ENCODE assay signal across 9 cellular contexts in the genomic region with DNA sequence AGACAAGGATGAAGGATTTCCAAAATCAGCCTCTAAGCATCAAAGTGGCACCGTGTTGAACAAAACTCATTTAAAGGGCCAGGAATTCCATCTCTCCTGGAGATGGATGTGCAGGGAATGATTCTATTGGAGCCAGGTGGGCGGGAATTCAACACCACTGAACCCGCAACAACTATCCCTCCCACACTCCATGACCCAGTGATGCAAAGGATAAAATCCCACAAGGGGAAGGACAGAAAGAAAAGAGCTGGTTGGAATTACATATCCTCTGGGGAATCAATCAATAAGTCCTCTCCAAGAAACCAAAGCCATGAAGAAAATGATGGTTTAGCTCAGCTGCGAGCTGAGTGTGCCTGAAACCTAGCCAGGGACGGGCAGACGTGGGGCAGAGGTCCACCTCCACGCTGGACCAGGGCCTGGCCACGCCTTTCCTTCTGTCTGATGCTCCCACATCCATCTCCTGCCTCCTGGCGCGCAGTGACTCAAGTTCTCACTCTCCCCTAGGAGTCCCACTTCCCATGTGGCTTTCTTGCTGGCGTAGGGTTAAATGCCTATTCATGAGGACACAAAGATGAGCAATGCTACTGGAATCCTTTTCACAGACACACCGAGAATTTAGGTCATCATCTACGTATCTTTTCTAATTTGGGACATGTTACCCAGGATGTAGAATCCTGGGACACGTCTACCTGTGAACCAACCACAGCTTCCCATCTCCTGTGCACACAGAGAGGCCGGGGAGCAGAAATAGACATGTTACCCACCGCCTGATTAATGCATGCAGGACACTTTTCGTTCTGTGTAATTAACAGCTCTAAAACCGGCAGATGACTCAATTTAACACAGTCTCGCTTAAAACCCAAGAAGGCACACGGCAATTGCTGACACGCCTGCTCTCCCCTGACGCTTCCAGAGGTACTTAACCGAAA. TPM values are rescaled to one million over a fixed set of nuclear protein-coding genes. Genes with fewer than 3 reads are reported as not detected.
DNase-seq lines count a peak whose midpoint lies in the region; ATAC-seq and TF ChIP-seq lines count a peak whose summit lies in the region.
"Had no signal": no experiment of that assay in that cellular context is flagged by ENCODE, and none has a peak within 500 bp of the region (broad histone marks: within the 10 kb centered on the region; RNA-seq: fewer than 3 reads in every experiment).

No MANE protein-coding gene starts in this region.

- H3K9me3 ChIP-seq in neural cell (ENCODE audit: low read length), result no peaks in the 10 kb centered on the region
- no peaks in the 10 kb centered on the region for H3K9me3 ChIP-seq in hepatocyte (ENCODE audit: low read depth)

- peak; percentile 23; the same call in 1 of the 2 replicates for TF ChIP-seq CTCF in BJ (IDR thresholded peaks at IDR 0.05; ENCODE audit: insufficient read depth, low read depth, low read length)
- TF ChIP-seq CTCF in choroid plexus epithelial cell (conservative IDR thresholded peaks at IDR 0.05; ENCODE audit: low read depth, low read length), result peak; percentile 7
- no peak for TF ChIP-seq CTCF in neural cell (IDR thresholded peaks at IDR 0.05; ENCODE audit: poor library complexity, severe bottlenecking)
- no peak for TF ChIP-seq CTCF in hepatocyte (IDR thresholded peaks at IDR 0.05; ENCODE audit: poor library complexity)

- H3K79me2 ChIP-seq in neural cell (replicated peaks; ENCODE audit: insufficient read depth, low read length), result no peaks in the 10 kb centered on the region
- H3K79me2 ChIP-seq in hepatocyte, result no peaks in the 10 kb centered on the region

- H4K20me1 ChIP-seq in neural cell (ENCODE audit: insufficient read depth) (no peaks in the 10 kb centered on the region), hepatocyte (ENCODE audit: insufficient read depth, poor library complexity, severe bottlenecking) (no peaks in the 10 kb centered on the region)

- H3K4me1 ChIP-seq in hepatocyte (ENCODE audit: insufficient read depth), result no peaks in the 10 kb centered on the region

- ATAC-seq in HG02642 (IDR thresholded peaks at IDR 0.05; ENCODE audit: poor library complexity, unreplicated experiment), result no peak

- POLR2A ChIA-PET in BJ (lab: Charles Lee), result no interaction called here

- CTCF ChIA-PET in BJ (lab: Yijun Ruan, JAX), result interaction anchor here (1.0 kb wide), 1 partner anchor 296 kb away, joined by 3 read pairs; no protein-coding TSS in a partner anchor

- H3K9me2 ChIP-seq in neural cell (ENCODE audit: insufficient read depth, low read length) (no peaks in the 10 kb centered on the region), hepatocyte (replicated peaks; ENCODE audit: insufficient read depth) (no peaks in the 10 kb centered on the region)

- no peaks in the 10 kb centered on the region for H3F3A ChIP-seq in neural cell (ENCODE audit: insufficient read depth, low read length, poor library complexity, severe bottlenecking)

- H3K27me3 ChIP-seq in BJ (ENCODE audit: control insufficient read depth, insufficient read depth, low read length) (no peaks in the 10 kb centered on the region), neural cell (ENCODE audit: insufficient read depth, low read depth, low read length) (no peaks in the 10 kb centered on the region), hepatocyte (no peaks in the 10 kb centered on the region)

- H2AFZ ChIP-seq in neural cell (ENCODE audit: low read depth, low read length), result no peak overlapping the region
- H2AFZ ChIP-seq in hepatocyte, result no peak overlapping the region

- H3K27ac ChIP-seq in neural cell (ENCODE audit: low read length), result peak overlapping the region; percentile 25
- no peak overlapping the region for H3K27ac ChIP-seq in hepatocyte

- no peaks in the 10 kb centered on the region; the same call in 1 of the 2 replicates for H3K36me3 ChIP-seq in BJ (ENCODE audit: control insufficient read depth, insufficient read depth, low read length)
- H3K36me3 ChIP-seq in neural cell (ENCODE audit: insufficient read depth, low read length), result peaks cover 4% of the 10 kb centered on the region
- H3K36me3 ChIP-seq in hepatocyte (replicated peaks; ENCODE audit: insufficient read depth, low read depth), result no peaks in the 10 kb centered on the region

- H3K4me3 ChIP-seq in BJ (ENCODE audit: low read depth, low read length), result no peak overlapping the region
- no peak overlapping the region for H3K4me3 ChIP-seq in choroid plexus epithelial cell (ENCODE audit: low read depth, low read length)
- H3K4me3 ChIP-seq in neural cell (ENCODE audit: low read length), result no peak overlapping the region
- H3K4me3 ChIP-seq in hepatocyte, result no peak overlapping the region

- TF ChIP-seq RAD21 in neural cell (conservative IDR thresholded peaks at IDR 0.05), result no peak

- no peak for TF ChIP-seq EP300 in neural cell (conservative IDR thresholded peaks at IDR 0.05; ENCODE audit: poor library complexity, severe bottlenecking)

- H3K9ac ChIP-seq in neural cell (ENCODE audit: low read length), result no peak overlapping the region

- H3K4me2 ChIP-seq in neural cell (ENCODE audit: low read length), result no peak overlapping the region
- H3K4me2 ChIP-seq in hepatocyte, result no peak overlapping the region

- 82% methylated on average over 23 of the region's 23 CpGs for WGBS in hepatocyte (ENCODE audit: low lambda C conversion rate, missing lambda C conversion rate)

- peak; percentile 87 for DNase-seq in BJ (ENCODE audit: low read depth)
- peak; percentile 80 for DNase-seq in NCI-H2227 (lab: John Stamatoyannopoulos, UW; ENCODE audit: unreplicated experiment)
- peak; percentile 88 for DNase-seq in choroid plexus epithelial cell (ENCODE audit: low read depth)
- no peak for DNase-seq in DMS79 (lab: John Stamatoyannopoulos, UW)
- DNase-seq in iPS-NIHi7 (ENCODE audit: extremely low spot score), result no peak
- no peak for DNase-seq in hepatocyte (ENCODE audit: low spot score)
- DNase-seq: DMS153 had no signal

TF ChIP-seq in neural cell, 6 proteins besides CTCF, POLR2A, EP300 and RAD21:
- no peak for TF ChIP-seq MXI1 (conservative IDR thresholded peaks at IDR 0.05; ENCODE audit: poor library complexity, severe bottlenecking)
- TF ChIP-seq, protein P1, sequence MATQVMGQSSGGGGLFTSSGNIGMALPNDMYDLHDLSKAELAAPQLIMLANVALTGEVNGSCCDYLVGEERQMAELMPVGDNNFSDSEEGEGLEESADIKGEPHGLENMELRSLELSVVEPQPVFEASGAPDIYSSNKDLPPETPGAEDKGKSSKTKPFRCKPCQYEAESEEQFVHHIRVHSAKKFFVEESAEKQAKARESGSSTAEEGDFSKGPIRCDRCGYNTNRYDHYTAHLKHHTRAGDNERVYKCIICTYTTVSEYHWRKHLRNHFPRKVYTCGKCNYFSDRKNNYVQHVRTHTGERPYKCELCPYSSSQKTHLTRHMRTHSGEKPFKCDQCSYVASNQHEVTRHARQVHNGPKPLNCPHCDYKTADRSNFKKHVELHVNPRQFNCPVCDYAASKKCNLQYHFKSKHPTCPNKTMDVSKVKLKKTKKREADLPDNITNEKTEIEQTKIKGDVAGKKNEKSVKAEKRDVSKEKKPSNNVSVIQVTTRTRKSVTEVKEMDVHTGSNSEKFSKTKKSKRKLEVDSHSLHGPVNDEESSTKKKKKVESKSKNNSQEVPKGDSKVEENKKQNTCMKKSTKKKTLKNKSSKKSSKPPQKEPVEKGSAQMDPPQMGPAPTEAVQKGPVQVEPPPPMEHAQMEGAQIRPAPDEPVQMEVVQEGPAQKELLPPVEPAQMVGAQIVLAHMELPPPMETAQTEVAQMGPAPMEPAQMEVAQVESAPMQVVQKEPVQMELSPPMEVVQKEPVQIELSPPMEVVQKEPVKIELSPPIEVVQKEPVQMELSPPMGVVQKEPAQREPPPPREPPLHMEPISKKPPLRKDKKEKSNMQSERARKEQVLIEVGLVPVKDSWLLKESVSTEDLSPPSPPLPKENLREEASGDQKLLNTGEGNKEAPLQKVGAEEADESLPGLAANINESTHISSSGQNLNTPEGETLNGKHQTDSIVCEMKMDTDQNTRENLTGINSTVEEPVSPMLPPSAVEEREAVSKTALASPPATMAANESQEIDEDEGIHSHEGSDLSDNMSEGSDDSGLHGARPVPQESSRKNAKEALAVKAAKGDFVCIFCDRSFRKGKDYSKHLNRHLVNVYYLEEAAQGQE (IDR thresholded peaks at IDR 0.05; ENCODE audit: borderline replicate concordance), result no peak
- TF ChIP-seq SMC3 (conservative IDR thresholded peaks at IDR 0.05; ENCODE audit: poor library complexity), result no peak
- no peak for TF ChIP-seq EZH2 (IDR thresholded peaks at IDR 0.05; ENCODE audit: borderline replicate concordance, insufficient read depth, low read length, poor library complexity, severe bottlenecking)
- no peak for TF ChIP-seq POLR2AphosphoS5 (IDR thresholded peaks at IDR 0.05)
- no peak for TF ChIP-seq TAF1 (IDR thresholded peaks at IDR 0.05; ENCODE audit: low read depth)

RNA-seq across cellular contexts. Expression of gene PEPD, which starts 48.6 kb away (rescaled TPM):
- polyA plus RNA-seq in BJ (2011; rRNA removed), result 69.8 and 97.6 TPM in 2 replicates
- 45.3 and 67.5 TPM in 2 replicates for polyA minus RNA-seq in BJ (2011; rRNA and poly(A)+ RNA removed)
- 43.9 and 59.8 TPM in 2 replicates for polyA plus RNA-seq in neural cell
- polyA minus RNA-seq in neural cell, result 30.4 and 33.2 TPM in 2 replicates
- total RNA-seq in hepatocyte, result 141 and 168 TPM in 2 replicates
- polyA plus RNA-seq in hepatocyte, result 168 and 175 TPM in 2 replicates

Comparison
In these comparisons a context has a peak if more than half of its experiments do, and no peak if none do; other contexts are left out.
1. DNase-seq: peak in BJ (single experiment), NCI-H2227 (single experiment) and choroid plexus epithelial cell (single experiment); none in DMS79 (single experiment), iPS-NIHi7 (single experiment) and hepatocyte (single experiment).
2. CTCF ChIP-seq: peak in BJ (single experiment) and choroid plexus epithelial cell (single experiment); none in neural cell (single experiment) and hepatocyte (single experiment).